In the genomic region with DNA sequence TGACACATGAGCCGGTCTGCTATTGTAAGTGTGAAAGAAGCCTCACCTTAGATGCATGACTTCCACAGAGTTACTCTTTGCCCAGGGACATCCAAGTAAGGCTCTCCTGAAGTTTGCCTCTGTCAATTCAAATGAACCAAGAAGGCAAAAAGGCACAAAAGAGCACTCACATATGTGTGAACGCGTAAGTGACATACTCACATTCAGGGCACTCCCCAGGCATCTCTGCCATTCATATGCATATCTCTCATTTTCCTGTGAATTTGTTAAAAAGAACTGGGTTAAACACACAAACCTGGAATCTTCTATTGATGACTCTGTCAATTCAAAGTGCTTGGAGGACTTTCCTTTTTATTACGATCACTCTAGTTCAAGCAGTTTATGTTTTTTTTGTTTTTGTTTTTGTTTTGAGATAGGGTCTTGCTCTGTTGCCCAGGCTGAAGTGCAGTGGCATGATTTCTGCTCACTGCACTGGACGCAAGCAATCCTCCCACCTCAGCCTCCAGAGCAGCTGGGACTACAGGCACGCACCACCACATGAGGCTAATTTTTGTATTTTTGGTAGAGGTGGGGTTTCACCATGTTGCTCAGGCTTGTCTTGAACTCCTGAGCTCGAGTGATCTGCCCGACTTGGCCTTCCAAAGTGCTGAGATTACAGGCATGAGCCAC, we compare ENCODE assay signal across 19 cellular contexts. TPM values are rescaled to one million over a fixed set of nuclear protein-coding genes. Genes with fewer than 3 reads are reported as not detected.
DNase-seq lines count a peak whose midpoint lies in the region; ATAC-seq and TF ChIP-seq lines count a peak whose summit lies in the region.
"Had no signal": no experiment of that assay in that cellular context is flagged by ENCODE, and none has a peak within 500 bp of the region (broad histone marks: within the 10 kb centered on the region; RNA-seq: fewer than 3 reads in every experiment).

No MANE protein-coding gene starts in this region.

- DNase-seq in activated T-cell treated with anti-CD3 and anti-CD28 coated beads, Interleukin-2, amount 50 U/mL, for 24 hours: no peak
- DNase-seq in activated T-cell treated with anti-CD3 and anti-CD28 coated beads, Interleukin-2, amount 50 U/mL, for 72 hours: no peak
- DNase-seq in posterior cingulate gyrus: no peak
- no peak for DNase-seq in NCI-H2029 treated with DMSO at 0.1 percent for 48 hours (lab: John Stamatoyannopoulos, UW)
- DNase-seq: AML-193; Caco-2; Calu3; CD4-positive, alpha-beta T cell; CD8-positive, alpha-beta T cell; DMS79 treated with DMSO at 0.1 percent for 48 hours; GF-D8 had no signal

- no peaks in the 10 kb centered on the region for H3K36me3 ChIP-seq in KMS-11 (ENCODE audit: insufficient read depth)

- no peaks in the 10 kb centered on the region for H3K27me3 Mint-ChIP-seq in activated T-cell treated with anti-CD3 and anti-CD28 coated beads, Interleukin-2, amount 50 U/mL, for 24 hours
- H3K27me3 Mint-ChIP-seq in activated T-cell treated with anti-CD3 and anti-CD28 coated beads, Interleukin-2, amount 50 U/mL, for 72 hours (ENCODE audit: low read depth): no peaks in the 10 kb centered on the region
- H3K27me3 Mint-ChIP-seq: B cell; CD4-positive, alpha-beta T cell had no signal

- 0 out of 2 replicates have a peak, but pooled peaks have one; percentile 3 for TF ChIP-seq CTCF in KMS-11 (conservative IDR thresholded peaks at IDR 0.05; ENCODE audit: low read depth, low read length)

- H3K27me3 ChIP-seq in KMS-11 (ENCODE audit: insufficient read depth, low read depth): no peaks in the 10 kb centered on the region
- H3K27me3 ChIP-seq: BLaER1 treated with 17β-estradiol and CSF1 and Interleukin-3, amounts not matched to agents 10 nM and 100 nM had no signal

- H2AFZ ChIP-seq in KMS-11 (ENCODE audit: low read depth): no peak overlapping the region

- peaks cover 13% of the 10 kb centered on the region for H3K4me1 Mint-ChIP-seq in activated T-cell treated with anti-CD3 and anti-CD28 coated beads, Interleukin-2, amount 50 U/mL, for 24 hours (ENCODE audit: low read depth)
- H3K4me1 Mint-ChIP-seq in activated T-cell treated with anti-CD3 and anti-CD28 coated beads, Interleukin-2, amount 50 U/mL, for 72 hours (ENCODE audit: low read depth): peaks cover 14% of the 10 kb centered on the region
- H3K4me1 Mint-ChIP-seq: B cell had no signal

- no peak overlapping the region for H3K4me3 Mint-ChIP-seq in activated T-cell treated with anti-CD3 and anti-CD28 coated beads, Interleukin-2, amount 50 U/mL, for 24 hours
- H3K4me3 Mint-ChIP-seq in activated T-cell treated with anti-CD3 and anti-CD28 coated beads, Interleukin-2, amount 50 U/mL, for 72 hours: no peak overlapping the region
- H3K4me3 Mint-ChIP-seq: B cell; CD4-positive, alpha-beta T cell; CD8-positive, alpha-beta T cell had no signal

- H3K4me2 ChIP-seq in KMS-11: peak overlapping the region; percentile 94; the same call in 1 of the 2 replicates
- H3K4me2 ChIP-seq: A549; BLaER1 treated with 17β-estradiol and CSF1 and Interleukin-3, amounts not matched to agents 10 nM and 100 nM had no signal

- H3K9me3 Mint-ChIP-seq in activated T-cell treated with anti-CD3 and anti-CD28 coated beads, Interleukin-2, amount 50 U/mL, for 24 hours: no peaks in the 10 kb centered on the region
- H3K9me3 Mint-ChIP-seq in activated T-cell treated with anti-CD3 and anti-CD28 coated beads, Interleukin-2, amount 50 U/mL, for 72 hours: no peaks in the 10 kb centered on the region
- H3K9me3 Mint-ChIP-seq: CD4-positive, alpha-beta T cell; CD8-positive, alpha-beta T cell had no signal

- peaks cover 92% of the 10 kb centered on the region for H3K36me3 Mint-ChIP-seq in activated T-cell treated with anti-CD3 and anti-CD28 coated beads, Interleukin-2, amount 50 U/mL, for 24 hours (ENCODE audit: low read depth)
- H3K36me3 Mint-ChIP-seq in activated T-cell treated with anti-CD3 and anti-CD28 coated beads, Interleukin-2, amount 50 U/mL, for 72 hours (ENCODE audit: insufficient read depth in 2 of 2): peaks cover 10 to 40% of the 10 kb centered on the region in 2 donors

- H4K20me1 ChIP-seq in KMS-11 (ENCODE audit: insufficient read depth): no peaks in the 10 kb centered on the region

- no peak for ATAC-seq in activated T-cell treated with anti-CD3 and anti-CD28 coated beads, Interleukin-2, amount 50 U/mL, for 72 hours (replicated peaks in 1 of 2)
- ATAC-seq in esophagus mucosa (peak; percentile 48), HG03469 (IDR thresholded peaks at IDR 0.05; ENCODE audit: unreplicated experiment) (no peak)
- ATAC-seq: A549; CD8-positive, alpha-beta T cell had no signal

- no peaks in the 10 kb centered on the region for H3K79me2 ChIP-seq in KMS-11 (ENCODE audit: insufficient read depth, low read depth)

- intact Hi-C loops in posterior cingulate gyrus (cut with DNase I): no loop called here

- peak overlapping the region; percentile 35; the same call in 1 of the 2 replicates for H3K9ac ChIP-seq in KMS-11
- H3K9ac ChIP-seq: BLaER1 treated with 17β-estradiol and CSF1 and Interleukin-3, amounts not matched to agents 10 nM and 100 nM had no signal

- peaks cover 59% of the 10 kb centered on the region for H3K4me1 ChIP-seq in KMS-11 (ENCODE audit: low read depth, poor library complexity, severe bottlenecking)
- H3K4me1 ChIP-seq: BLaER1 treated with 17β-estradiol and CSF1 and Interleukin-3, amounts not matched to agents 10 nM and 100 nM; Caco-2 had no signal

- H3K27ac ChIP-seq in KMS-11: peak overlapping the region; percentile 84
- H3K27ac ChIP-seq: 22Rv1; A549; BLaER1 treated with 17β-estradiol and CSF1 and Interleukin-3, amounts not matched to agents 10 nM and 100 nM; C4-2B had no signal

- no peak overlapping the region for H3K4me3 ChIP-seq in KMS-11 (IDR thresholded peaks at IDR 0.05; ENCODE audit: insufficient read depth, low read depth, low read length)
- H3K4me3 ChIP-seq: A549; BLaER1 treated with 17β-estradiol and CSF1 and Interleukin-3, amounts not matched to agents 10 nM and 100 nM had no signal

- peak overlapping the region; percentile 42 for H3K27ac Mint-ChIP-seq in activated T-cell treated with anti-CD3 and anti-CD28 coated beads, Interleukin-2, amount 50 U/mL, for 24 hours
- no peak overlapping the region for H3K27ac Mint-ChIP-seq in activated T-cell treated with anti-CD3 and anti-CD28 coated beads, Interleukin-2, amount 50 U/mL, for 72 hours
- H3K27ac Mint-ChIP-seq: B cell; CD4-positive, alpha-beta T cell had no signal

RNA-seq across cellular contexts. Expression of a gene that starts 49.4 kb away (rescaled TPM):
- 10 to 100 TPM; 11.2 to 13.8 TPM for total RNA-seq in activated T-cell treated with anti-CD3 and anti-CD28 coated beads, Interleukin-2, amount 50 U/mL, for 72 hours
- total RNA-seq in esophagus mucosa: 14.2 TPM
